ENCODE assay signal across 8 cellular contexts in the genomic region with DNA sequence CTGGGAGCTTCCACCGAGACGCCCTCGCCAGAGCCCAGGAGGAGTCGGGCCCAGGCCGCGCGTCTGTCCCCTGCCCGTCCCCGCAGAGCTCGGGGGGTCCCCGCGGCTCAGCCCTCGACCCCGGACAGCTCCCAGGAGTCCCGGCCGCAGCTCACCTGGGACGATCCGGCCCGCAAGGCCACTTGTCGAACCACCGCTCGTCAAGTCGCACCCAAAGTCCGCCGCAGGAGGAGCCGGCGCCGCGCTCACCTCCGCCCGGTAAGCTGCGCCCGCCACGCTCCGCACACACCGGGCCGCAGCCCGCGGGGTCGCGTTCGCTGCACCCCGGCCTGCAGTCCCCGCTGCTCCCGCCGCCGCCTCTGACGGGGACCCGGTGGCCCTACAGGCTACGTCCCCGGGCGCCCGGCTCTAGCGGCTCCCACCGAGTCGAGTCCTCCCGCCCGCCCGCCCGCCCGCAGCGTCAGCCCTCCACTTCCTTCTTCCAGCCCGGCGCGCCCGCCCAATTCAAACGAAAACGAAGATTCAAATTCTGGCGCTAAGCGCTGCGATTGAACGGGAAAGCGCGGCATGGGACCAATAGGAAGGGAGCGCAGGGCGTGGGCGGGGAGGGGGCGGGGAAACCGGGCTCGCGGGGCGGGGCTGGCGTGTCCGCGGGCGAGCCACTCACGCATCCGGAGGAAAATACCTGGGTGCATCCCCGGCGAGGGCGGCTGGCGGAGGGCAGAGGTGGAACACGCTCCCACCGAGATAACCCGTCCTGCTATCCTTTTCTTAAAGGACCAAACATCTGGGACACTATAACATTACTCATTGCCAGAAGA. TPM values are rescaled to one million over a fixed set of nuclear protein-coding genes. Genes with fewer than 3 reads are reported as not detected.
A peak's percentile ranks its signal among the peaks of the same experiment; 100 is the strongest.
DNase-seq lines count a peak whose midpoint lies in the region; ATAC-seq and TF ChIP-seq lines count a peak whose summit lies in the region.

A gene with protein sequence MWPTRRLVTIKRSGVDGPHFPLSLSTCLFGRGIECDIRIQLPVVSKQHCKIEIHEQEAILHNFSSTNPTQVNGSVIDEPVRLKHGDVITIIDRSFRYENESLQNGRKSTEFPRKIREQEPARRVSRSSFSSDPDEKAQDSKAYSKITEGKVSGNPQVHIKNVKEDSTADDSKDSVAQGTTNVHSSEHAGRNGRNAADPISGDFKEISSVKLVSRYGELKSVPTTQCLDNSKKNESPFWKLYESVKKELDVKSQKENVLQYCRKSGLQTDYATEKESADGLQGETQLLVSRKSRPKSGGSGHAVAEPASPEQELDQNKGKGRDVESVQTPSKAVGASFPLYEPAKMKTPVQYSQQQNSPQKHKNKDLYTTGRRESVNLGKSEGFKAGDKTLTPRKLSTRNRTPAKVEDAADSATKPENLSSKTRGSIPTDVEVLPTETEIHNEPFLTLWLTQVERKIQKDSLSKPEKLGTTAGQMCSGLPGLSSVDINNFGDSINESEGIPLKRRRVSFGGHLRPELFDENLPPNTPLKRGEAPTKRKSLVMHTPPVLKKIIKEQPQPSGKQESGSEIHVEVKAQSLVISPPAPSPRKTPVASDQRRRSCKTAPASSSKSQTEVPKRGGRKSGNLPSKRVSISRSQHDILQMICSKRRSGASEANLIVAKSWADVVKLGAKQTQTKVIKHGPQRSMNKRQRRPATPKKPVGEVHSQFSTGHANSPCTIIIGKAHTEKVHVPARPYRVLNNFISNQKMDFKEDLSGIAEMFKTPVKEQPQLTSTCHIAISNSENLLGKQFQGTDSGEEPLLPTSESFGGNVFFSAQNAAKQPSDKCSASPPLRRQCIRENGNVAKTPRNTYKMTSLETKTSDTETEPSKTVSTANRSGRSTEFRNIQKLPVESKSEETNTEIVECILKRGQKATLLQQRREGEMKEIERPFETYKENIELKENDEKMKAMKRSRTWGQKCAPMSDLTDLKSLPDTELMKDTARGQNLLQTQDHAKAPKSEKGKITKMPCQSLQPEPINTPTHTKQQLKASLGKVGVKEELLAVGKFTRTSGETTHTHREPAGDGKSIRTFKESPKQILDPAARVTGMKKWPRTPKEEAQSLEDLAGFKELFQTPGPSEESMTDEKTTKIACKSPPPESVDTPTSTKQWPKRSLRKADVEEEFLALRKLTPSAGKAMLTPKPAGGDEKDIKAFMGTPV (N-terminal part only) (minus strand): TSS at position 480 of the 821 bp plus-strand sequence. CDS start 756 bp downstream, outside the sequence.

- POLR2A ChIA-PET in WTC11 (lab: Charles Lee), result interaction anchor here (0.6 to 1.6 kb wide), 3 partner anchors 23 to 1983 kb away, joined by 3 to 4 read pairs (median 3); no protein-coding TSS in a partner anchor

- H3K9me3 Mint-ChIP-seq in WTC11, result no peaks in the 10 kb centered on the region

- peaks cover 35% of the 10 kb centered on the region for H3K4me1 Mint-ChIP-seq in WTC11

- H3K4me3 ChIP-seq in cardiac fibroblast (replicated peaks in 1 of 2; ENCODE audit: low read depth in 2 of 2, low read length in 2 of 2), result peak within 1 kb of the TSS; percentile 67 to 83

- TF ChIP-seq CTCF in WTC11 (IDR thresholded peaks at IDR 0.05) (no peak), cardiac fibroblast (IDR thresholded peaks at IDR 0.05; ENCODE audit: low read depth, low read length) (no peak)

- peak within 1 kb of the TSS; percentile 92 for H3K4me3 Mint-ChIP-seq in WTC11

- no peaks in the 10 kb centered on the region for H3K27me3 Mint-ChIP-seq in WTC11 (ENCODE audit: low read depth)

- ATAC-seq in GM18909 (IDR thresholded peaks at IDR 0.05; ENCODE audit: poor library complexity, unreplicated experiment) (peak; percentile 86), HG03139 (IDR thresholded peaks at IDR 0.05; ENCODE audit: unreplicated experiment) (peak; percentile 84), WTC11 (peak; percentile 83)

- peak within 1 kb of the TSS; percentile 68; the same call in 1 of the 2 replicates for H3K27ac Mint-ChIP-seq in WTC11

- CTCF ChIA-PET in WTC11 (lab: Charles Lee), result interaction anchor here (0.6 to 2.9 kb wide), 11 partner anchors 9 to 1016 kb away, joined by 3 to 13 read pairs (median 8); no protein-coding TSS in a partner anchor

- H3K36me3 Mint-ChIP-seq in WTC11, result peaks cover 16% of the 10 kb centered on the region

- DNase-seq in AG08396 (ENCODE audit: low spot score), result peak; percentile 97
- DNase-seq in NCI-H2227 (lab: John Stamatoyannopoulos, UW; ENCODE audit: unreplicated experiment), result peak; percentile 92
- peak; percentile 86 for DNase-seq in WTC11 (ENCODE audit: low spot score)
- DNase-seq in cardiac fibroblast (ENCODE audit: low read depth in 2 of 2), result peak; percentile 87 to 90
- peak; percentile 87 for DNase-seq in iris pigment epithelial cell (ENCODE audit: low read depth)
- peak; percentile 77 to 86 for DNase-seq in stimulated activated CD4-positive, alpha-beta T cell treated with anti-CD3 and anti-CD28 coated beads, Interleukin-12 subunit alpha, Interleukin-12 subunit beta, amount 100 ng/mL, for 24 hours (ENCODE audit: low read depth in 2 of 2)

TF ChIP-seq in WTC11, 78 proteins besides CTCF, POLR2A, EP300 and RAD21 (continues in another document):
- TF ChIP-seq RELA (CRISPR knock-in tag; IDR thresholded peaks at IDR 0.05; ENCODE audit: borderline replicate concordance) (0 out of 2 replicates have a peak, but pooled peaks have one; percentile 43), GABPB1 (CRISPR knock-in tag; IDR thresholded peaks at IDR 0.05) (peak; percentile 48; the same call in 1 of the 2 replicates), JUN (CRISPR knock-in tag; IDR thresholded peaks at IDR 0.05) (0 out of 2 replicates have a peak, but pooled peaks have one; percentile 49), ATF1 (CRISPR knock-in tag; IDR thresholded peaks at IDR 0.05) (no peak), ZNF416 (CRISPR knock-in tag; IDR thresholded peaks at IDR 0.05) (no peak), NFYB (CRISPR knock-in tag; conservative IDR thresholded peaks at IDR 0.05; ENCODE audit: low read depth) (peak; percentile 65), FOXP1 (CRISPR knock-in tag; IDR thresholded peaks at IDR 0.05; ENCODE audit: borderline replicate concordance) (peak; percentile 53), MYBL2 (CRISPR knock-in tag; IDR thresholded peaks at IDR 0.05) (peak; percentile 99), IRF2 (CRISPR knock-in tag; IDR thresholded peaks at IDR 0.05; ENCODE audit: borderline replicate concordance, low read depth) (no peak), OVOL2 (CRISPR knock-in tag; IDR thresholded peaks at IDR 0.05; ENCODE audit: borderline replicate concordance) (no peak), NFE2L1 (CRISPR knock-in tag; IDR thresholded peaks at IDR 0.05) (peak; percentile 65; the same call in 1 of the 2 replicates), ETV6 (CRISPR knock-in tag; IDR thresholded peaks at IDR 0.05) (peak; percentile 56; the same call in 1 of the 2 replicates), ZBTB21 (CRISPR knock-in tag; IDR thresholded peaks at IDR 0.05; ENCODE audit: borderline replicate concordance) (peak; percentile 55; the same call in 1 of the 2 replicates)
- TF ChIP-seq, protein P1, sequence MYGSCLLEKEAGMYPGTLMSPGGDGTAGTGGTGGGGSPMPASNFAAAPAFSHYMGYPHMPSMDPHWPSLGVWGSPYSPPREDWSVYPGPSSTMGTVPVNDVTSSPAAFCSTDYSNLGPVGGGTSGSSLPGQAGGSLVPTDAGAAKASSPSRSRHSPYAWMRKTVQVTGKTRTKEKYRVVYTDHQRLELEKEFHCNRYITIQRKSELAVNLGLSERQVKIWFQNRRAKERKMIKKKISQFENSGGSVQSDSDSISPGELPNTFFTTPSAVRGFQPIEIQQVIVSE (CRISPR knock-in tag; IDR thresholded peaks at IDR 0.05; ENCODE audit: borderline replicate concordance), result no peak
- TF ChIP-seq, protein P2, sequence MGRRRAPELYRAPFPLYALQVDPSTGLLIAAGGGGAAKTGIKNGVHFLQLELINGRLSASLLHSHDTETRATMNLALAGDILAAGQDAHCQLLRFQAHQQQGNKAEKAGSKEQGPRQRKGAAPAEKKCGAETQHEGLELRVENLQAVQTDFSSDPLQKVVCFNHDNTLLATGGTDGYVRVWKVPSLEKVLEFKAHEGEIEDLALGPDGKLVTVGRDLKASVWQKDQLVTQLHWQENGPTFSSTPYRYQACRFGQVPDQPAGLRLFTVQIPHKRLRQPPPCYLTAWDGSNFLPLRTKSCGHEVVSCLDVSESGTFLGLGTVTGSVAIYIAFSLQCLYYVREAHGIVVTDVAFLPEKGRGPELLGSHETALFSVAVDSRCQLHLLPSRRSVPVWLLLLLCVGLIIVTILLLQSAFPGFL (CRISPR knock-in tag; IDR thresholded peaks at IDR 0.05; ENCODE audit: borderline replicate concordance), result no peak
- TF ChIP-seq, protein P3, sequence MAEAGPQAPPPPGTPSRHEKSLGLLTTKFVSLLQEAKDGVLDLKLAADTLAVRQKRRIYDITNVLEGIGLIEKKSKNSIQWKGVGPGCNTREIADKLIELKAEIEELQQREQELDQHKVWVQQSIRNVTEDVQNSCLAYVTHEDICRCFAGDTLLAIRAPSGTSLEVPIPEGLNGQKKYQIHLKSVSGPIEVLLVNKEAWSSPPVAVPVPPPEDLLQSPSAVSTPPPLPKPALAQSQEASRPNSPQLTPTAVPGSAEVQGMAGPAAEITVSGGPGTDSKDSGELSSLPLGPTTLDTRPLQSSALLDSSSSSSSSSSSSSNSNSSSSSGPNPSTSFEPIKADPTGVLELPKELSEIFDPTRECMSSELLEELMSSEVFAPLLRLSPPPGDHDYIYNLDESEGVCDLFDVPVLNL (CRISPR knock-in tag; IDR thresholded peaks at IDR 0.05; ENCODE audit: borderline replicate concordance, low read depth), result peak; percentile 96
- TF ChIP-seq, protein P4, sequence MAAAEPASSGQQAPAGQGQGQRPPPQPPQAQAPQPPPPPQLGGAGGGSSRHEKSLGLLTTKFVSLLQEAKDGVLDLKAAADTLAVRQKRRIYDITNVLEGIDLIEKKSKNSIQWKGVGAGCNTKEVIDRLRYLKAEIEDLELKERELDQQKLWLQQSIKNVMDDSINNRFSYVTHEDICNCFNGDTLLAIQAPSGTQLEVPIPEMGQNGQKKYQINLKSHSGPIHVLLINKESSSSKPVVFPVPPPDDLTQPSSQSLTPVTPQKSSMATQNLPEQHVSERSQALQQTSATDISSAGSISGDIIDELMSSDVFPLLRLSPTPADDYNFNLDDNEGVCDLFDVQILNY (CRISPR knock-in tag; IDR thresholded peaks at IDR 0.05), result peak; percentile 73
- TF ChIP-seq, protein P5, sequence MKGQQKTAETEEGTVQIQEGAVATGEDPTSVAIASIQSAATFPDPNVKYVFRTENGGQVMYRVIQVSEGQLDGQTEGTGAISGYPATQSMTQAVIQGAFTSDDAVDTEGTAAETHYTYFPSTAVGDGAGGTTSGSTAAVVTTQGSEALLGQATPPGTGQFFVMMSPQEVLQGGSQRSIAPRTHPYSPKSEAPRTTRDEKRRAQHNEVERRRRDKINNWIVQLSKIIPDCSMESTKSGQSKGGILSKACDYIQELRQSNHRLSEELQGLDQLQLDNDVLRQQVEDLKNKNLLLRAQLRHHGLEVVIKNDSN (CRISPR knock-in tag; IDR thresholded peaks at IDR 0.05), result no peak

RNA-seq across cellular contexts. Expression of the gene that starts here (rescaled TPM):
- 93.6 to 118 TPM (median 96.5 TPM) in 3 replicates for total RNA-seq in WTC11 (2021)

Comparison
In these comparisons a context has a peak if more than half of its experiments do, and no peak if none do; other contexts are left out.
1. Peak in every context shown above with its lines: DNase-seq, ATAC-seq and H3K4me3 ChIP-seq.